Comparison of ENCODE assay signal across 16 cellular contexts in genomic region chr4:124152130-124152529, GRCh38.
"Had no signal": no experiment of that assay in that cellular context is flagged by ENCODE, and none has a peak within 500 bp of the region (broad histone marks: within the 10 kb centered on the region; RNA-seq: fewer than 3 reads in every experiment).

No MANE protein-coding gene starts in this region.

- H3K36me3 Mint-ChIP-seq: activated naive CD8-positive, alpha-beta T cell treated with anti-CD3 and anti-CD28 coated beads, Interleukin-2, amount 10 ng/mL, durations not matched to agents 7 days and 5 days had no signal

- H3K27ac Mint-ChIP-seq: activated CD8-positive, alpha-beta T cell treated with anti-CD3 and anti-CD28 coated beads, Interleukin-2, amount 10 ng/mL, durations not matched to agents 7 days and 5 days; activated naive CD8-positive, alpha-beta T cell treated with anti-CD3 and anti-CD28 coated beads, Interleukin-2, amount 10 ng/mL, durations not matched to agents 7 days and 5 days; nephron; stimulated activated naive CD8-positive, alpha-beta T cell treated with anti-CD3 and anti-CD28 coated beads, Interleukin-15, Interleukin-2, amounts not matched to agents 100 ng/mL and 50 ng/mL, for 24 hours had no signal

- H3K4me1 Mint-ChIP-seq: activated naive CD8-positive, alpha-beta T cell treated with anti-CD3 and anti-CD28 coated beads, Interleukin-2, amount 10 ng/mL, durations not matched to agents 7 days and 5 days had no signal

- H3K9me3 Mint-ChIP-seq: activated naive CD8-positive, alpha-beta T cell treated with anti-CD3 and anti-CD28 coated beads, Interleukin-2, amount 10 ng/mL, durations not matched to agents 7 days and 5 days; stimulated activated naive CD8-positive, alpha-beta T cell treated with anti-CD3 and anti-CD28 coated beads, Interleukin-15, Interleukin-2, amounts not matched to agents 100 ng/mL and 50 ng/mL, for 24 hours had no signal

- H3K27me3 Mint-ChIP-seq: activated naive CD8-positive, alpha-beta T cell treated with anti-CD3 and anti-CD28 coated beads, Interleukin-2, amount 10 ng/mL, durations not matched to agents 7 days and 5 days had no signal

- DNase-seq: activated CD4-positive, alpha-beta T cell treated with anti-CD3 and anti-CD28 coated beads for 4 hours; activated CD8-positive, alpha-beta memory T cell treated with anti-CD3 and anti-CD28 coated beads, Interleukin-2, amount 50 U/mL, for 48 hours; activated CD8-positive, alpha-beta T cell treated with anti-CD3 and anti-CD28 coated beads, Interleukin-2, amount 10 ng/mL, durations not matched to agents 7 days and 5 days; activated naive CD8-positive, alpha-beta T cell treated with anti-CD3 and anti-CD28 coated beads, Interleukin-2, amount 10 ng/mL, durations not matched to agents 7 days and 5 days; anterior cingulate cortex; central memory CD4-positive, alpha-beta T cell; cortex of kidney; effector CD8-positive, alpha-beta T cell; hypothalamus; kidney glomerular epithelial cell; mesendoderm; stimulated activated CD4-positive, alpha-beta T cell treated with anti-CD3 and anti-CD28 coated beads, Interleukin-4, amount 100 ng/mL, for 24 hours; T-helper 9 cell; testis had no signal

- H3K4me3 Mint-ChIP-seq: activated CD8-positive, alpha-beta T cell treated with anti-CD3 and anti-CD28 coated beads, Interleukin-2, amount 10 ng/mL, durations not matched to agents 7 days and 5 days; activated naive CD8-positive, alpha-beta T cell treated with anti-CD3 and anti-CD28 coated beads, Interleukin-2, amount 10 ng/mL, durations not matched to agents 7 days and 5 days; nephron; stimulated activated naive CD8-positive, alpha-beta T cell treated with anti-CD3 and anti-CD28 coated beads, Interleukin-15, Interleukin-2, amounts not matched to agents 100 ng/mL and 50 ng/mL, for 24 hours had no signal
